In genomic region chr20:51969191-51969590, GRCh38 we compare ENCODE assay signal across 22 cellular contexts.
"Had no signal": no experiment of that assay in that cellular context is flagged by ENCODE, and none has a peak within 500 bp of the region (broad histone marks: within the 10 kb centered on the region; RNA-seq: fewer than 3 reads in every experiment).

No MANE protein-coding gene starts in this region.

- H3K9me3 ChIP-seq: SJSA1 had no signal

- H3K36me3 ChIP-seq: SJSA1 had no signal

- DNase-seq: KBM-7, MV-4-11, NCI-H1048, NCI-H1105, NCI-H1417, NCI-H146, NCI-H1694 treated with DMSO at 0.1 percent for 48 hours, NCI-H1930, NCI-H2081, NCI-H2107, NCI-H2227 treated with DMSO at 0.1 percent for 48 hours, NCI-H446, NCI-H510A, NCI-H524 treated with DMSO at 0.1 percent for 48 hours, NCI-H69, NCI-H774, Right ventricle myocardium superior, RPMI8226, SIG-M5 had no signal

- H3K27me3 ChIP-seq: SJSA1 had no signal

- H3K4me3 ChIP-seq: SJSA1, SK-N-MC had no signal

- H3K4me1 ChIP-seq: SJSA1 had no signal

- H3K27ac ChIP-seq: HL-60, SJSA1, SK-N-MC had no signal
